Comparison of ENCODE assay signal across 10 cellular contexts in genomic region chr9:136975624-136976023, GRCh38. TPM values are rescaled to one million over a fixed set of nuclear protein-coding genes. Genes with fewer than 3 reads are reported as not detected.
A peak's percentile ranks its signal among the peaks of the same experiment; 100 is the strongest.
DNase-seq lines count a peak whose midpoint lies in the region; ATAC-seq, FAIRE-seq and TF ChIP-seq lines count a peak whose summit lies in the region.
"Had no signal": no experiment of that assay in that cellular context is flagged by ENCODE, and none has a peak within 500 bp of the region (broad histone marks: within the 10 kb centered on the region; RNA-seq: fewer than 3 reads in every experiment).

No MANE protein-coding gene starts in this region.

- no peaks in the 10 kb centered on the region for H3K9me3 Mint-ChIP-seq in activated naive CD8-positive, alpha-beta T cell treated with anti-CD3 and anti-CD28 coated beads for 36 hours

- no peak for FAIRE-seq in H54 (lab: Jason Lieb, UNC)
- FAIRE-seq: GM18507 had no signal

- H3K4me3 ChIP-seq in AG10803 (ENCODE audit: low read length) (no peak overlapping the region), HFF-Myc (replicated peaks; ENCODE audit: low read depth, low read length) (no peak overlapping the region)

- H3K27ac Mint-ChIP-seq in activated naive CD8-positive, alpha-beta T cell treated with anti-CD3 and anti-CD28 coated beads for 36 hours: no peak overlapping the region

- peak; percentile 27; the same call in 1 of the 2 replicates for TF ChIP-seq CTCF in AG10803 (conservative IDR thresholded peaks at IDR 0.05; ENCODE audit: low read length)
- peak; percentile 12 for TF ChIP-seq CTCF in HFF-Myc (IDR thresholded peaks at IDR 0.05; ENCODE audit: low read depth, low read length, missing control alignments)

- peaks cover 3% of the 10 kb centered on the region for H3K27me3 Mint-ChIP-seq in activated naive CD8-positive, alpha-beta T cell treated with anti-CD3 and anti-CD28 coated beads for 36 hours

- no peak for ATAC-seq in GM19452 (IDR thresholded peaks at IDR 0.05; ENCODE audit: unreplicated experiment)
- ATAC-seq in HG03457 (IDR thresholded peaks at IDR 0.05; ENCODE audit: unreplicated experiment): no peak

- no peak overlapping the region for H3K4me3 Mint-ChIP-seq in activated naive CD8-positive, alpha-beta T cell treated with anti-CD3 and anti-CD28 coated beads for 36 hours

- DNase-seq in AG10803 (ENCODE audit: low read depth) (peak; percentile 34), HFF-Myc (ENCODE audit: extremely low read depth, low read depth) (no peak), left kidney (ENCODE audit: low read depth, low spot score) (peak; percentile 35), H54 (ENCODE audit: insufficient read length, low spot score) (no peak), NCI-H2196 treated with DMSO at 0.1 percent for 48 hours (lab: John Stamatoyannopoulos, UW; ENCODE audit: unreplicated experiment) (no peak)
- peak; percentile 41 for DNase-seq in activated naive CD8-positive, alpha-beta T cell treated with anti-CD3 and anti-CD28 coated beads for 36 hours
- DNase-seq: SHP77 treated with DMSO at 0.1 percent for 48 hours had no signal

- peaks cover 10% of the 10 kb centered on the region for H3K4me1 Mint-ChIP-seq in activated naive CD8-positive, alpha-beta T cell treated with anti-CD3 and anti-CD28 coated beads for 36 hours

- no peaks in the 10 kb centered on the region for H3K36me3 Mint-ChIP-seq in activated naive CD8-positive, alpha-beta T cell treated with anti-CD3 and anti-CD28 coated beads for 36 hours

- TF ChIP-seq POLR2A in H54 (IDR thresholded peaks at IDR 0.05; ENCODE audit: low read depth, low read length): no peak

RNA-seq across cellular contexts. Expression of gene PTGDS, which starts 1.7 kb away (rescaled TPM):
- total RNA-seq in activated naive CD8-positive, alpha-beta T cell treated with anti-CD3 and anti-CD28 coated beads for 36 hours: not detected

RNA-seq across cellular contexts. Expression of gene LCNL1, which starts 7.2 kb away (rescaled TPM):
- not detected for total RNA-seq in activated naive CD8-positive, alpha-beta T cell treated with anti-CD3 and anti-CD28 coated beads for 36 hours

RNA-seq across cellular contexts. Expression of gene PAXX, which starts 16.6 kb away (rescaled TPM):
- 10 to 100 TPM; 57.2 to 60.1 TPM for total RNA-seq in activated naive CD8-positive, alpha-beta T cell treated with anti-CD3 and anti-CD28 coated beads for 36 hours

RNA-seq across cellular contexts. Expression of gene CLIC3, which starts 20.7 kb away (rescaled TPM):
- not detected for total RNA-seq in activated naive CD8-positive, alpha-beta T cell treated with anti-CD3 and anti-CD28 coated beads for 36 hours

RNA-seq across cellular contexts. Expression of gene LCN12, which starts 23.6 kb away (rescaled TPM):
- total RNA-seq in activated naive CD8-positive, alpha-beta T cell treated with anti-CD3 and anti-CD28 coated beads for 36 hours: 1 to 10 TPM in 1 of 2 experiments, under 1 TPM in 1; 0.84 to 1.2 TPM

Comparison
In these comparisons a context has a peak if more than half of its experiments do, and no peak if none do; other contexts are left out.
1. DNase-seq: peak in AG10803 (single experiment), activated naive CD8-positive, alpha-beta T cell treated with anti-CD3 and anti-CD28 coated beads for 36 hours (single experiment) and left kidney (single experiment); none in HFF-Myc (single experiment), H54 (single experiment) and NCI-H2196 treated with DMSO at 0.1 percent for 48 hours (single experiment).